17 cellular contexts compared by ENCODE assay signal in genomic region chr5:78971998-78972397, GRCh38. TPM values are rescaled to one million over a fixed set of nuclear protein-coding genes. Genes with fewer than 3 reads are reported as not detected.
A peak's percentile ranks its signal among the peaks of the same experiment; 100 is the strongest.
DNase-seq lines count a peak whose midpoint lies in the region; ATAC-seq, FAIRE-seq and TF ChIP-seq lines count a peak whose summit lies in the region.
"Had no signal": no experiment of that assay in that cellular context is flagged by ENCODE, and none has a peak within 500 bp of the region (broad histone marks: within the 10 kb centered on the region; RNA-seq: fewer than 3 reads in every experiment).

No MANE protein-coding gene starts in this region.

- DNase-seq in mesothelial cell of epicardium (ENCODE audit: low spot score in 2 of 2, unreplicated experiment in 2 of 2) (no peak), small intestine (peak; percentile 46), ureter (ENCODE audit: low spot score) (no peak), activated T-cell treated with anti-CD3 and anti-CD28 coated beads for 4 hours (no peak), Ammon's horn (ENCODE audit: low spot score) (no peak)
- DNase-seq: Caco-2, DMS79, PC-9 had no signal

- H3K4me1 ChIP-seq in HEK293 (ENCODE audit: control insufficient read depth, insufficient read depth, low read length) = peaks cover 20% of the 10 kb centered on the region
- H3K4me1 ChIP-seq in small intestine (ENCODE audit: control insufficient read depth in 2 of 2, insufficient read depth in 1 of 2, low read depth in 1 of 2, low read length in 1 of 2) = peaks cover 0 to 8% of the 10 kb centered on the region in 2 donors

- H3K9me3 Mint-ChIP-seq in dendritic cell treated with granulocyte-macrophage colony-stimulating factor and Interleukin-4, amounts not matched to agents 40 ng/mL and 50 ng/mL, for 4 days = no peaks in the 10 kb centered on the region
- H3K9me3 Mint-ChIP-seq in mesothelial cell of epicardium = no peaks in the 10 kb centered on the region

- no peaks in the 10 kb centered on the region for H3K27me3 ChIP-seq in small intestine (ENCODE audit: control insufficient read depth in 2 of 2, insufficient read depth in 2 of 2, low read length in 2 of 2)

- H3K9me3 ChIP-seq in HEK293 (ENCODE audit: control insufficient read depth, insufficient read depth, low read depth, low read length) (no peaks in the 10 kb centered on the region), small intestine (ENCODE audit: control insufficient read depth, low read depth) (no peaks in the 10 kb centered on the region)
- H3K9me3 ChIP-seq: Caco-2 had no signal

- ATAC-seq in HG03025 (IDR thresholded peaks at IDR 0.05; ENCODE audit: low FRiP score, unreplicated experiment) = no peak

- intact Hi-C loops in dendritic cell treated with granulocyte-macrophage colony-stimulating factor and Interleukin-4, amounts not matched to agents 40 ng/mL and 50 ng/mL, for 4 days (cut with micrococcal nuclease) = no loop called here

- no peak overlapping the region for H3K4me3 Mint-ChIP-seq in dendritic cell treated with granulocyte-macrophage colony-stimulating factor and Interleukin-4, amounts not matched to agents 40 ng/mL and 50 ng/mL, for 4 days
- no peak overlapping the region for H3K4me3 Mint-ChIP-seq in mesothelial cell of epicardium

- peak overlapping the region; percentile 75 for H3K27ac Mint-ChIP-seq in dendritic cell treated with granulocyte-macrophage colony-stimulating factor and Interleukin-4, amounts not matched to agents 40 ng/mL and 50 ng/mL, for 4 days
- H3K27ac Mint-ChIP-seq in mesothelial cell of epicardium = peak overlapping the region; percentile 85

- peaks cover 50% of the 10 kb centered on the region for H3K4me1 Mint-ChIP-seq in dendritic cell treated with granulocyte-macrophage colony-stimulating factor and Interleukin-4, amounts not matched to agents 40 ng/mL and 50 ng/mL, for 4 days (ENCODE audit: low read depth)
- H3K4me1 Mint-ChIP-seq in mesothelial cell of epicardium = peaks cover 44% of the 10 kb centered on the region

- FAIRE-seq in small intestine (lab: Jason Lieb, UNC) = no peak
- FAIRE-seq: A204.1, G401.6, GM12891 had no signal

- H3K27ac ChIP-seq in HEK293 (ENCODE audit: extremely low read depth, low read depth, low read length) (no peak overlapping the region), small intestine (ENCODE audit: low read depth in 1 of 2, low read length in 1 of 2) (no peak overlapping the region)
- H3K27ac ChIP-seq: C4-2B, HL-60, KMS-11, PC-9 had no signal

- 19 to 41% (median 30%) methylated on average over 2 of the region's 2 CpGs for WGBS in small intestine, 3 donors

- no peaks in the 10 kb centered on the region for H3K27me3 Mint-ChIP-seq in dendritic cell treated with granulocyte-macrophage colony-stimulating factor and Interleukin-4, amounts not matched to agents 40 ng/mL and 50 ng/mL, for 4 days
- H3K27me3 Mint-ChIP-seq in mesothelial cell of epicardium (ENCODE audit: low read depth) = no peaks in the 10 kb centered on the region

- TF ChIP-seq CTCF in HEK293 (tag by site-specific recombination; IDR thresholded peaks at IDR 0.05) (no peak), mesothelial cell of epicardium (IDR thresholded peaks at IDR 0.05; ENCODE audit: unreplicated experiment) (no peak)

- H3K4me3 ChIP-seq in HEK293 (ENCODE audit: low read depth, low read length) (no peak overlapping the region), small intestine (ENCODE audit: low read depth in 1 of 2, low read length in 2 of 2) (no peak overlapping the region)
- H3K4me3 ChIP-seq: PC-9 had no signal

- POLR2A ChIA-PET in HEK293 (lab: Yijun Ruan, JAX) = no interaction called here

- H3K36me3 ChIP-seq in HEK293 (ENCODE audit: control insufficient read depth in 2 of 2, insufficient read depth in 1 of 2, low read length in 2 of 2) = no peaks in the 10 kb centered on the region
- peaks cover 0 to 2% of the 10 kb centered on the region in 2 donors for H3K36me3 ChIP-seq in small intestine (ENCODE audit: control insufficient read depth in 2 of 2, insufficient read depth in 2 of 2, low read length in 2 of 2)

- H3K36me3 Mint-ChIP-seq in dendritic cell treated with granulocyte-macrophage colony-stimulating factor and Interleukin-4, amounts not matched to agents 40 ng/mL and 50 ng/mL, for 4 days (ENCODE audit: low read depth) = peaks cover 28% of the 10 kb centered on the region
- no peaks in the 10 kb centered on the region for H3K36me3 Mint-ChIP-seq in mesothelial cell of epicardium

- CTCF ChIA-PET in HEK293 (lab: Yijun Ruan, JAX) = interaction anchor here (0.6 to 2.9 kb wide), 2 partner anchors 73 to 504 kb away, joined by 3 to 11 read pairs; no protein-coding TSS in a partner anchor

TF ChIP-seq in HEK293, 187 proteins besides CTCF, POLR2A, EP300 and RAD21:
- TF ChIP-seq ZNF658 (tag by site-specific recombination; IDR thresholded peaks at IDR 0.05) (no peak), ZNF16 (tag by site-specific recombination; IDR thresholded peaks at IDR 0.05; ENCODE audit: low read depth) (peak; percentile 77), PRDM10 (tag by site-specific recombination; IDR thresholded peaks at IDR 0.05) (0 out of 2 replicates have a peak, but pooled peaks have one; percentile 27)

RNA-seq across cellular contexts. Expression of gene ARSB, which starts 13.1 kb away (rescaled TPM):
- total RNA-seq in mesothelial cell of epicardium = 21.4 to 23.4 TPM (median 22.5 TPM) in 3 replicates
- 1 to 10 TPM in 1 of 3 donors, under 1 TPM in 2; 0.54 to 3.1 (median 0.67) TPM for polyA plus RNA-seq in small intestine
- total RNA-seq in ureter = 9.9 TPM
